In genomic region chr6:113855500-113856010, GRCh38 we compare ENCODE assay signal across 9 cellular contexts. TPM values are rescaled to one million over a fixed set of nuclear protein-coding genes. Genes with fewer than 3 reads are reported as not detected.
A peak's percentile ranks its signal among the peaks of the same experiment; 100 is the strongest.
DNase-seq lines count a peak whose midpoint lies in the region; ATAC-seq and TF ChIP-seq lines count a peak whose summit lies in the region.
"Had no signal": no experiment of that assay in that cellular context is flagged by ENCODE, and none has a peak within 500 bp of the region (broad histone marks: within the 10 kb centered on the region; RNA-seq: fewer than 3 reads in every experiment).

No MANE protein-coding gene starts in this region.

- H3K4me1 Mint-ChIP-seq in WTC11: peaks cover 10% of the 10 kb centered on the region

- intact Hi-C loops in heart left ventricle (cut with DNase I): loop anchor here (2.0 to 10.0 kb wide), 18 partner anchors 67 to 1073 kb away; no protein-coding TSS in a partner anchor

- POLR2A ChIA-PET in BJ (lab: Charles Lee): interaction anchor here (0.5 to 0.7 kb wide), 4 partner anchors 170 to 1283 kb away, joined by 3 to 26 read pairs (median 6); no protein-coding TSS in a partner anchor
- POLR2A ChIA-PET in HEK293 (lab: Yijun Ruan, JAX): interaction anchor here (0.6 to 2.4 kb wide), 18 partner anchors 9 to 818 kb away, joined by 3 to 10 read pairs (median 4); no protein-coding TSS in a partner anchor
- POLR2A ChIA-PET in WTC11 (lab: Charles Lee): interaction anchor here (0.6 to 1.2 kb wide), 3 partner anchors 9 to 210 kb away, joined by 3 to 8 read pairs (median 4); no protein-coding TSS in a partner anchor

- peaks cover 5% of the 10 kb centered on the region for H3K36me3 ChIP-seq in BJ (ENCODE audit: control insufficient read depth, insufficient read depth, low read length)
- peaks cover 0 to 4% of the 10 kb centered on the region in 2 experiments; a peak in 1 of 3 replicates for H3K36me3 ChIP-seq in HEK293 (ENCODE audit: control insufficient read depth in 2 of 2, insufficient read depth in 1 of 2, low read length in 2 of 2)
- no peaks in the 10 kb centered on the region for H3K36me3 ChIP-seq in heart left ventricle

- H3K4me1 ChIP-seq in HEK293 (ENCODE audit: control insufficient read depth, insufficient read depth, low read length) (no peaks in the 10 kb centered on the region), heart left ventricle (peaks cover 0 to 37% (median 2%) of the 10 kb centered on the region in 12 donors)

- H3K27ac ChIP-seq in HEK293 (ENCODE audit: extremely low read depth, low read depth, low read length): peak overlapping the region; percentile 99
- H3K27ac ChIP-seq in heart left ventricle: peak overlapping the region; percentile 37 to 96 (median 90)

- ATAC-seq in WTC11 (no peak), heart left ventricle (no peak)

- H3K9me3 Mint-ChIP-seq in WTC11: no peaks in the 10 kb centered on the region
- H3K9me3 Mint-ChIP-seq: IgD-negative memory B cell had no signal

- H3K27ac Mint-ChIP-seq in WTC11: peak overlapping the region; percentile 42; the same call in 1 of the 2 replicates
- H3K27ac Mint-ChIP-seq: IgD-negative memory B cell had no signal

- H3K9me3 ChIP-seq in HEK293 (ENCODE audit: control insufficient read depth, insufficient read depth, low read depth, low read length): no peaks in the 10 kb centered on the region
- H3K9me3 ChIP-seq in heart left ventricle: no peaks in the 10 kb centered on the region

- peaks cover 5% of the 10 kb centered on the region for H3K36me3 Mint-ChIP-seq in WTC11

- H3K27me3 ChIP-seq in BJ (ENCODE audit: control insufficient read depth, insufficient read depth, low read length): no peaks in the 10 kb centered on the region
- H3K27me3 ChIP-seq in heart left ventricle: peaks cover 0 to 15% (median 0%) of the 10 kb centered on the region in 9 donors

- TF ChIP-seq CTCF in BJ (IDR thresholded peaks at IDR 0.05; ENCODE audit: insufficient read depth, low read depth, low read length) (no peak), HEK293 (tag by site-specific recombination; IDR thresholded peaks at IDR 0.05) (no peak), WTC11 (IDR thresholded peaks at IDR 0.05) (no peak), heart left ventricle (IDR thresholded peaks at IDR 0.05) (no peak)

- H3K4me3 Mint-ChIP-seq in WTC11: no peak overlapping the region
- H3K4me3 Mint-ChIP-seq: IgD-negative memory B cell had no signal

- CTCF ChIA-PET in BJ (lab: Yijun Ruan, JAX): interaction anchor here (0.6 to 1.4 kb wide), 6 partner anchors 11 to 317 kb away, joined by 3 to 4 read pairs (median 3); no protein-coding TSS in a partner anchor
- CTCF ChIA-PET in HEK293 (lab: Yijun Ruan, JAX): interaction anchor here (0.8 to 1.7 kb wide), 8 partner anchors 8 to 429 kb away, joined by 3 to 5 read pairs (median 3); no protein-coding TSS in a partner anchor
- CTCF ChIA-PET in WTC11 (lab: Charles Lee): interaction anchor here (0.6 to 1.2 kb wide), 4 partner anchors 23 to 549 kb away, joined by 3 to 4 read pairs (median 4); no protein-coding TSS in a partner anchor

- TF ChIP-seq POLR2A in heart left ventricle (IDR thresholded peaks at IDR 0.05): no peak

- peaks cover 34% of the 10 kb centered on the region for H3K27me3 Mint-ChIP-seq in WTC11 (ENCODE audit: low read depth)
- H3K27me3 Mint-ChIP-seq: IgD-negative memory B cell had no signal

- DNase-seq in BJ (ENCODE audit: low read depth): no peak
- peak; percentile 26 for DNase-seq in WTC11 (ENCODE audit: low spot score)
- peak in 3 of 5 donors; percentile 21 to 64 (median 39) for DNase-seq in heart left ventricle
- peak; percentile 43 for DNase-seq in renal cortical epithelial cell (ENCODE audit: low read depth)
- no peak for DNase-seq in stimulated activated CD4-positive, alpha-beta T cell treated with anti-CD3 and anti-CD28 coated beads, Interleukin-15, amount 100 ng/mL, for 24 hours
- DNase-seq in activated CD4-positive, alpha-beta T cell treated with anti-CD3 and anti-CD28 coated beads for 4 hours: no peak
- no peak for DNase-seq in UCSD-AML1 (lab: John Stamatoyannopoulos, UW; ENCODE audit: unreplicated experiment)

- H3K4me3 ChIP-seq in BJ (ENCODE audit: low read depth, low read length) (peak overlapping the region; percentile 89), HEK293 (ENCODE audit: low read depth, low read length) (peak overlapping the region; percentile 66), heart left ventricle (peak overlapping the region; percentile 59 to 91 (median 70))

- 1 to 2% (median 1%) methylated on average over 17 of the region's 17 CpGs for WGBS in heart left ventricle, 4 donors

TF ChIP-seq in HEK293, 187 proteins besides CTCF, POLR2A, EP300 and RAD21 (continues in another document):
- TF ChIP-seq SCRT2 (tag by site-specific recombination; IDR thresholded peaks at IDR 0.05): no peak
- peak; percentile 81 for TF ChIP-seq ZBTB8A (tag by site-specific recombination; IDR thresholded peaks at IDR 0.05)
- no peak for TF ChIP-seq ZNF2 (tag by site-specific recombination; IDR thresholded peaks at IDR 0.05)
- TF ChIP-seq, protein P1, sequence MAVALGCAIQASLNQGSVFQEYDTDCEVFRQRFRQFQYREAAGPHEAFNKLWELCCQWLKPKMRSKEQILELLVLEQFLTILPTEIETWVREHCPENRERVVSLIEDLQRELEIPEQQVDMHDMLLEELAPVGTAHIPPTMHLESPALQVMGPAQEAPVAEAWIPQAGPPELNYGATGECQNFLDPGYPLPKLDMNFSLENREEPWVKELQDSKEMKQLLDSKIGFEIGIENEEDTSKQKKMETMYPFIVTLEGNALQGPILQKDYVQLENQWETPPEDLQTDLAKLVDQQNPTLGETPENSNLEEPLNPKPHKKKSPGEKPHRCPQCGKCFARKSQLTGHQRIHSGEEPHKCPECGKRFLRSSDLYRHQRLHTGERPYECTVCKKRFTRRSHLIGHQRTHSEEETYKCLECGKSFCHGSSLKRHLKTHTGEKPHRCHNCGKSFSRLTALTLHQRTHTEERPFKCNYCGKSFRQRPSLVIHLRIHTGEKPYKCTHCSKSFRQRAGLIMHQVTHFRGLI (tag by site-specific recombination; IDR thresholded peaks at IDR 0.05): peak; percentile 11; the same call in 1 of the 2 replicates
- TF ChIP-seq, protein P2, sequence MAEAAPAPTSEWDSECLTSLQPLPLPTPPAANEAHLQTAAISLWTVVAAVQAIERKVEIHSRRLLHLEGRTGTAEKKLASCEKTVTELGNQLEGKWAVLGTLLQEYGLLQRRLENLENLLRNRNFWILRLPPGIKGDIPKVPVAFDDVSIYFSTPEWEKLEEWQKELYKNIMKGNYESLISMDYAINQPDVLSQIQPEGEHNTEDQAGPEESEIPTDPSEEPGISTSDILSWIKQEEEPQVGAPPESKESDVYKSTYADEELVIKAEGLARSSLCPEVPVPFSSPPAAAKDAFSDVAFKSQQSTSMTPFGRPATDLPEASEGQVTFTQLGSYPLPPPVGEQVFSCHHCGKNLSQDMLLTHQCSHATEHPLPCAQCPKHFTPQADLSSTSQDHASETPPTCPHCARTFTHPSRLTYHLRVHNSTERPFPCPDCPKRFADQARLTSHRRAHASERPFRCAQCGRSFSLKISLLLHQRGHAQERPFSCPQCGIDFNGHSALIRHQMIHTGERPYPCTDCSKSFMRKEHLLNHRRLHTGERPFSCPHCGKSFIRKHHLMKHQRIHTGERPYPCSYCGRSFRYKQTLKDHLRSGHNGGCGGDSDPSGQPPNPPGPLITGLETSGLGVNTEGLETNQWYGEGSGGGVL (tag by site-specific recombination; IDR thresholded peaks at IDR 0.05): peak; percentile 33; the same call in 1 of the 2 replicates
- no peak for TF ChIP-seq ZNF175 (tag by site-specific recombination; IDR thresholded peaks at IDR 0.05)
- 0 out of 2 replicates have a peak, but pooled peaks have one; percentile 40 for TF ChIP-seq PRDM1 (tag by site-specific recombination; IDR thresholded peaks at IDR 0.05)

TF ChIP-seq in WTC11, 78 proteins besides CTCF, POLR2A, EP300 and RAD21 (continues in another document):
- TF ChIP-seq ZMAT4 (CRISPR knock-in tag; IDR thresholded peaks at IDR 0.05) (no peak), NFATC4 (CRISPR knock-in tag; IDR thresholded peaks at IDR 0.05) (no peak), NFE2L1 (CRISPR knock-in tag; IDR thresholded peaks at IDR 0.05) (no peak)
- TF ChIP-seq, protein P3, sequence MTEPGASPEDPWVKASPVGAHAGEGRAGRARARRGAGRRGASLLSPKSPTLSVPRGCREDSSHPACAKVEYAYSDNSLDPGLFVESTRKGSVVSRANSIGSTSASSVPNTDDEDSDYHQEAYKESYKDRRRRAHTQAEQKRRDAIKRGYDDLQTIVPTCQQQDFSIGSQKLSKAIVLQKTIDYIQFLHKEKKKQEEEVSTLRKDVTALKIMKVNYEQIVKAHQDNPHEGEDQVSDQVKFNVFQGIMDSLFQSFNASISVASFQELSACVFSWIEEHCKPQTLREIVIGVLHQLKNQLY (CRISPR knock-in tag; IDR thresholded peaks at IDR 0.05): no peak
- TF ChIP-seq, protein P4, sequence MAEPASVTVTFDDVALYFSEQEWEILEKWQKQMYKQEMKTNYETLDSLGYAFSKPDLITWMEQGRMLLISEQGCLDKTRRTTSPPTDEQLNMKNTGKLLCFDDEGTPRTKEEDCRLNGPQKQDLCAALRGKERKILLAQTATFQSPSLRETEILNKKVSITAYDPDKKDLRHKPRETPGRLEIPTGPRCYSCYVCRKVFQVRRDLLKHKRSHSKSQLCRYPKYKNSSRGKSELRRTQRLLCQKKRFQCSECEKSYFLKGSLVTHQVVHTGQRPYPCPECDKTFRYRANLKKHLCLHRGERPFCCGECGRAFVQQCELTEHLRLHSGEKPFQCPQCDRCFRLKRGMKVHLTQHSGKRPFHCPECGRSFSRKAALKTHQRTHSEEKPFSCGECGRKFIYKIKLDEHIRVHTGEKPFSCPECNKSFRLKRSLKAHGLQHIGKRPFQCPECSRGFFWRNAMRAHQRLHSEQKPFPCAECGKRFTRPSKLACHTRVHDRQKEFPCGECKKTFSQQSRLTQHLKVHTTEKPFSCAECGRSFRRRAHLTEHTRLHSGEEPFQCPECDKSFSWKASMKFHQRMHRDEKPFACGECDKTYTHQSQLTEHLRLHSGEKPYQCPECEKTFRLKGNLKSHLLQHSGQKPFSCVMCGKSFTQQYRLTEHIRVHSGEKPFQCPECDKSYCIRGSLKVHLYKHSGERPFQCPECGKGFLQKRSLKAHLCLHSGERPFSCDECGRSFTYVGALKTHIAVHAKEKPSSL (CRISPR knock-in tag; conservative IDR thresholded peaks at IDR 0.05): no peak

RNA-seq across cellular contexts. Expression of gene MARCKS, which starts 1.6 kb away (rescaled TPM):
- polyA plus RNA-seq in BJ (2011; rRNA removed) (47.0 and 118 TPM in 2 replicates), heart left ventricle (10 to 100 TPM in 1 of 2 donors, 1 to 10 TPM in 1; 5.1 to 10.4 TPM)
- 44.7 and 50.6 TPM in 2 replicates for polyA minus RNA-seq in BJ (2011; rRNA and poly(A)+ RNA removed)
- total RNA-seq in WTC11 (2021) (95.1 to 128 TPM (median 126 TPM) in 3 replicates), heart left ventricle (10 to 100 TPM; 11.0 to 93.3 (median 20.0) TPM), renal cortical epithelial cell (74.0 and 94.8 TPM in 2 replicates)

Comparison
In these comparisons a context has a peak if more than half of its experiments do, and no peak if none do; other contexts are left out.
1. DNase-seq: peak in WTC11 (single experiment), heart left ventricle (3 of 5) and renal cortical epithelial cell (single experiment); none in BJ (single experiment), stimulated activated CD4-positive, alpha-beta T cell treated with anti-CD3 and anti-CD28 coated beads, Interleukin-15, amount 100 ng/mL, for 24 hours (single experiment), activated CD4-positive, alpha-beta T cell treated with anti-CD3 and anti-CD28 coated beads for 4 hours (0 of 2) and UCSD-AML1 (single experiment).
2. Peak in every context shown above with its lines, with median percentiles within 50 percentile points of each other: H3K4me3 ChIP-seq.